8 cellular contexts compared by ENCODE assay signal in the genomic region with DNA sequence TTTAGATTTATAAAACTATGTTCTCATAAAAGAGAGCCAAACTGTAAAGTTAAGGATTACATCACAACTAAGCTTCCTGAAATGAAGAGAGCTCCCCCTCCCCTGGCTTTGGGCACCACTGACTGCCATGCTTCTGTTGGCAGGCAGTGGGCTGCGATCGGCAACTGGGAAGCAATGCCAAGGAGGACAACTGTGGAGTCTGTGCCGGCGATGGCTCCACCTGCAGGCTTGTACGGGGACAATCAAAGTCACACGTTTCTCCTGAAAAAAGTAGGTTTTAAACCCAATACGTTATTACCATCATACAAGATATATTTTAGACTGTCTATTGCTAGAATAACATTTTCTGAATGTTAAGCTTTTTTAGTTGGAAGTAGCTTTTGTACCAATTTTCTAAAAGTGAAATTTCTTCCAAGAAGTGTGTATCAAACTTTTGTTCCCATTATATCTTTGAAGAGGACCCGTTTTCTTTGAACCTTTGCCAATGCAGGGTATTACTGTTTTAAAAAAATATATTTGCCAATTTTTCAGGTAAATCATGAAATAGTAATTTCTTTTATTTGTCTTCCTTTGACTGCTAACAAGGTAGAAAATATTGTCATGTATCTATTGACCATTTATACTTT.
DNase-seq lines count a peak whose midpoint lies in the region; ATAC-seq and TF ChIP-seq lines count a peak whose summit lies in the region.

No MANE protein-coding gene starts in this region.

- H3K27ac ChIP-seq in esophagus muscularis mucosa (replicated peaks in 1 of 4), result no peak overlapping the region
- H3K27ac ChIP-seq in effector memory CD4-positive, alpha-beta T cell (ENCODE audit: insufficient read depth, low read length, poor library complexity, severe bottlenecking), result no peak overlapping the region
- no peak overlapping the region for H3K27ac ChIP-seq in coronary artery

- DNase-seq in activated CD4-positive, alpha-beta T cell treated with anti-CD3 and anti-CD28 coated beads, Interleukin-2, amount 50 U/mL, for 48 hours, result peak; percentile 1 to 4
- no peak for DNase-seq in activated CD4-positive, alpha-beta T cell treated with anti-CD3 and anti-CD28 coated beads, Interleukin-2, amount 50 U/mL, for 4 hours
- peak; percentile 21 for DNase-seq in NCI-H460 (ENCODE audit: extremely low read depth, low read depth)
- DNase-seq in esophagus muscularis mucosa (ENCODE audit: extremely low spot score), result no peak
- DNase-seq in posterior cingulate gyrus, result peak; percentile 25 to 93 (median 59)
- DNase-seq in effector memory CD4-positive, alpha-beta T cell, result no peak
- DNase-seq in coronary artery (ENCODE audit: low spot score), result no peak

- no peak overlapping the region for H3K4me3 ChIP-seq in esophagus muscularis mucosa
- no peak overlapping the region for H3K4me3 ChIP-seq in effector memory CD4-positive, alpha-beta T cell (ENCODE audit: insufficient read depth, low read depth, low read length, poor library complexity, severe bottlenecking)
- H3K4me3 ChIP-seq in coronary artery, result no peak overlapping the region

- intact Hi-C loops in esophagus muscularis mucosa (cut with DNase I), result no loop called here
- intact Hi-C loops in posterior cingulate gyrus (cut with DNase I), result loop anchor here (5.0 kb wide), 1 partner anchor 401 kb away; no protein-coding TSS in a partner anchor

- H3K36me3 ChIP-seq in esophagus muscularis mucosa, result no peaks in the 10 kb centered on the region
- no peaks in the 10 kb centered on the region for H3K36me3 ChIP-seq in effector memory CD4-positive, alpha-beta T cell (ENCODE audit: control insufficient read depth, insufficient read depth, low read length)

- no peak for ATAC-seq in GM21526 (IDR thresholded peaks at IDR 0.05; ENCODE audit: low FRiP score, unreplicated experiment)

- peaks cover 6 to 9% (median 9%) of the 10 kb centered on the region in 4 donors for H3K4me1 ChIP-seq in esophagus muscularis mucosa
- H3K4me1 ChIP-seq in effector memory CD4-positive, alpha-beta T cell (ENCODE audit: control insufficient read depth, insufficient read depth, low read length, poor library complexity, severe bottlenecking), result no peaks in the 10 kb centered on the region

- TF ChIP-seq POLR2A in esophagus muscularis mucosa (IDR thresholded peaks at IDR 0.05; ENCODE audit: low read depth), result no peak

- no peaks in the 10 kb centered on the region for H3K9me3 ChIP-seq in esophagus muscularis mucosa
- H3K9me3 ChIP-seq in effector memory CD4-positive, alpha-beta T cell (ENCODE audit: control insufficient read depth, low read length), result no peaks in the 10 kb centered on the region

- no peaks in the 10 kb centered on the region for H3K27me3 ChIP-seq in esophagus muscularis mucosa
- H3K27me3 ChIP-seq in effector memory CD4-positive, alpha-beta T cell (replicated peaks; ENCODE audit: control insufficient read depth, insufficient read depth, low read length, poor library complexity, severe bottlenecking), result no peaks in the 10 kb centered on the region

- WGBS in esophagus muscularis mucosa, result 33% methylated on average over 8 of the region's 8 CpGs

- TF ChIP-seq CTCF in esophagus muscularis mucosa (IDR thresholded peaks at IDR 0.05), result peak; percentile 23 to 46 (median 28)
- no peak for TF ChIP-seq CTCF in coronary artery (IDR thresholded peaks at IDR 0.05)

- no peak for TF ChIP-seq EP300 in esophagus muscularis mucosa (IDR thresholded peaks at IDR 0.05)

Comparison
In these comparisons a context has a peak if more than half of its experiments do, and no peak if none do; other contexts are left out.
1. DNase-seq: peak in activated CD4-positive, alpha-beta T cell treated with anti-CD3 and anti-CD28 coated beads, Interleukin-2, amount 50 U/mL, for 48 hours (2 of 2), NCI-H460 (single experiment) and posterior cingulate gyrus (10 of 10); none in activated CD4-positive, alpha-beta T cell treated with anti-CD3 and anti-CD28 coated beads, Interleukin-2, amount 50 U/mL, for 4 hours (0 of 2), esophagus muscularis mucosa (single experiment), effector memory CD4-positive, alpha-beta T cell (0 of 3) and coronary artery (single experiment).